In the genomic region with DNA sequence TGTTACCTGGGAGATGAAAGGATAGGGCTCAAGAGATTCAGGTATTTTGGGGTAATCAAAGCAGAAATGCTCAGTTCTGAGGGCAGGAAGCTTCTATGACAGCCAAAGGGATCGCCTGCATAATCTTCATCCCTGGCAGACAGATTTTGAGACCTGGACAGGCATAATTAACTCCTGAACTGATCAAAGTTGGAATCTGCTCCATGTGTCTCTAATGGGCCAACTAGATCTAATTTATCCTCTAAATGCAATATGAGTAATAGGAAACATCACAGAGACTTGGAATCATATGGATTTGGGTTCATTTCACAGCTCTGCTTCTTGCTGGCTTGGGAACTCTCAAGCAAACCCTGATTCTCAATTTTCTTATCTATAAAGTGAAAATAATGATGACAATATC, we compare ENCODE assay signal across 14 cellular contexts. TPM values are rescaled to one million over a fixed set of nuclear protein-coding genes. Genes with fewer than 3 reads are reported as not detected.
DNase-seq lines count a peak whose midpoint lies in the region; ATAC-seq and TF ChIP-seq lines count a peak whose summit lies in the region.
"Had no signal": no experiment of that assay in that cellular context is flagged by ENCODE, and none has a peak within 500 bp of the region (broad histone marks: within the 10 kb centered on the region; RNA-seq: fewer than 3 reads in every experiment).

No MANE protein-coding gene starts in this region.

- no peak overlapping the region for H2BK120ac ChIP-seq in mesenchymal stem cell (ENCODE audit: low read depth, low read length)

- no peak overlapping the region for H3K14ac ChIP-seq in mesenchymal stem cell (ENCODE audit: low read length in 2 of 2)

- TF ChIP-seq CTCF in C4-2B (conservative IDR thresholded peaks at IDR 0.05) (no peak), DND-41 (IDR thresholded peaks at IDR 0.05; ENCODE audit: borderline replicate concordance, extremely low read depth, low read length, poor library complexity, severe bottlenecking) (no peak), VCaP (conservative IDR thresholded peaks at IDR 0.05) (no peak), heart left ventricle (IDR thresholded peaks at IDR 0.05) (no peak)

- H3K27me3 ChIP-seq in DND-41 (ENCODE audit: insufficient read depth, low read length, poor library complexity) (no peaks in the 10 kb centered on the region), mesenchymal stem cell (ENCODE audit: control insufficient read depth in 1 of 2, insufficient read depth in 1 of 2, low read length in 2 of 2) (peaks cover 22 to 56% of the 10 kb centered on the region in 2 experiments), heart left ventricle (peaks cover 0 to 74% (median 23%) of the 10 kb centered on the region in 9 donors)

- H4K91ac ChIP-seq in mesenchymal stem cell (ENCODE audit: low read length), result no peak overlapping the region

- no peak overlapping the region for H2BK15ac ChIP-seq in mesenchymal stem cell (ENCODE audit: low read depth, poor library complexity, severe bottlenecking)

- H2AK5ac ChIP-seq in mesenchymal stem cell (ENCODE audit: low read length, severe bottlenecking), result no peak overlapping the region

- ATAC-seq in DND-41 (ENCODE audit: insufficient read depth, low read depth), result no peak
- no peak for ATAC-seq in heart left ventricle

- H3K79me1 ChIP-seq in mesenchymal stem cell (replicated peaks; ENCODE audit: low read length, poor library complexity, severe bottlenecking), result no peaks in the 10 kb centered on the region

- H3K4me1 ChIP-seq in DND-41 (ENCODE audit: insufficient read depth, low read length), result peaks cover 71% of the 10 kb centered on the region
- peaks cover 26% of the 10 kb centered on the region for H3K4me1 ChIP-seq in mesodermal cell (ENCODE audit: control insufficient read depth, insufficient read depth, low read length, poor library complexity, severe bottlenecking)
- H3K4me1 ChIP-seq in mesenchymal stem cell (ENCODE audit: control insufficient read depth, insufficient read depth, low read depth, low read length), result no peaks in the 10 kb centered on the region
- no peaks in the 10 kb centered on the region for H3K4me1 ChIP-seq in heart left ventricle

- TF ChIP-seq POLR2A in heart left ventricle (IDR thresholded peaks at IDR 0.05), result no peak

- H3K9me3 ChIP-seq in DND-41 (ENCODE audit: insufficient read depth, low read length, severe bottlenecking), result no peaks in the 10 kb centered on the region
- no peaks in the 10 kb centered on the region for H3K9me3 ChIP-seq in mesodermal cell (ENCODE audit: control insufficient read depth, low read length)
- H3K9me3 ChIP-seq in mesenchymal stem cell (ENCODE audit: control insufficient read depth, low read length), result no peaks in the 10 kb centered on the region
- no peaks in the 10 kb centered on the region for H3K9me3 ChIP-seq in heart left ventricle

- H2BK5ac ChIP-seq in mesenchymal stem cell (ENCODE audit: low read depth, low read length, poor library complexity, severe bottlenecking), result no peak overlapping the region

- peaks cover 56% of the 10 kb centered on the region for H3K79me2 ChIP-seq in DND-41 (ENCODE audit: insufficient read depth, low read length)

- peaks cover 10% of the 10 kb centered on the region for H3K36me3 ChIP-seq in DND-41 (ENCODE audit: insufficient read depth, low read length)
- no peaks in the 10 kb centered on the region for H3K36me3 ChIP-seq in mesodermal cell (ENCODE audit: control insufficient read depth, insufficient read depth, low read length)
- H3K36me3 ChIP-seq in mesenchymal stem cell (ENCODE audit: control insufficient read depth in 1 of 2, insufficient read depth in 2 of 2, low read depth in 1 of 2, low read length in 2 of 2), result no peaks in the 10 kb centered on the region
- no peaks in the 10 kb centered on the region for H3K36me3 ChIP-seq in heart left ventricle

- peak overlapping the region; percentile 89 for H3K9ac ChIP-seq in DND-41 (ENCODE audit: low read depth, low read length)
- no peak overlapping the region for H3K9ac ChIP-seq in mesenchymal stem cell (ENCODE audit: low read length)

- 75 to 78% methylated on average over 1 of the region's 1 CpG for WGBS in mesodermal cell (ENCODE audit: insufficient coverage in 2 of 2), 2 experiments
- WGBS in mesenchymal stem cell, result 57% methylated on average over 1 of the region's 1 CpG
- 40 to 64% (median 54%) methylated on average over 1 of the region's 1 CpG for WGBS in heart left ventricle, 4 donors

- H2AFZ ChIP-seq in DND-41 (ENCODE audit: low read depth, low read length), result no peak overlapping the region
- H2AFZ ChIP-seq in mesenchymal stem cell (ENCODE audit: low read depth, low read length), result no peak overlapping the region

- no peak overlapping the region for H3K23ac ChIP-seq in mesenchymal stem cell (ENCODE audit: low read length in 2 of 2)

- H3K4me3 ChIP-seq in DND-41 (ENCODE audit: low read depth in 1 of 2, low read length in 2 of 2), result peak overlapping the region; percentile 32 to 64
- H3K4me3 ChIP-seq in mesodermal cell (ENCODE audit: extremely low read depth, insufficient read depth, low read length, poor library complexity, severe bottlenecking), result no peak overlapping the region
- no peak overlapping the region for H3K4me3 ChIP-seq in mesenchymal stem cell (ENCODE audit: insufficient read depth in 1 of 2, low read depth in 1 of 2, low read length in 2 of 2)
- H3K4me3 ChIP-seq in heart left ventricle, result no peak overlapping the region

- intact Hi-C loops in heart left ventricle (cut with DNase I), result loop anchor here in 2 of 10 donors (10.0 kb wide), 1 partner anchor 179 kb away; no protein-coding TSS in a partner anchor

- H3K4ac ChIP-seq in mesenchymal stem cell (ENCODE audit: low read depth in 1 of 2, low read length in 2 of 2), result no peak overlapping the region

- no peak overlapping the region for H3K18ac ChIP-seq in mesenchymal stem cell (ENCODE audit: low read depth in 1 of 2, low read length in 2 of 2)

- DNase-seq in DND-41, result no peak
- no peak for DNase-seq in SIG-M5 treated with dmso at 0.1 percent for 504 hours (lab: John Stamatoyannopoulos, UW; ENCODE audit: unreplicated experiment)
- no peak for DNase-seq in mesenchymal stem cell
- no peak for DNase-seq in heart left ventricle
- DNase-seq: activated CD4-positive, alpha-beta T cell treated with anti-CD3 and anti-CD28 coated beads, Interleukin-2, amount 50 U/mL, for 48 hours; H7; Kasumi-1; NCI-H1105 treated with DMSO at 0.1 percent for 48 hours; NCI-H2107; stimulated activated CD4-positive, alpha-beta T cell treated with anti-CD3 and anti-CD28 coated beads, Interleukin-2, amount 100 ng/mL, for 24 hours had no signal

- H4K20me1 ChIP-seq in DND-41 (ENCODE audit: insufficient read depth, low read length), result no peaks in the 10 kb centered on the region

- peak overlapping the region; percentile 47; the same call in 1 of the 2 replicates for H3K27ac ChIP-seq in C4-2B
- peak overlapping the region; percentile 99 for H3K27ac ChIP-seq in DND-41 (ENCODE audit: low read length)
- peak overlapping the region; percentile 53 for H3K27ac ChIP-seq in VCaP
- peak overlapping the region; percentile 37 for H3K27ac ChIP-seq in mesodermal cell (ENCODE audit: low read depth, low read length, severe bottlenecking)
- H3K27ac ChIP-seq in mesenchymal stem cell (ENCODE audit: low read length, poor library complexity, severe bottlenecking), result no peak overlapping the region
- no peak overlapping the region for H3K27ac ChIP-seq in heart left ventricle

- no peak overlapping the region for H4K8ac ChIP-seq in mesenchymal stem cell (ENCODE audit: low read length)

- H3K4me2 ChIP-seq in DND-41 (ENCODE audit: insufficient read depth, low read length) (peak overlapping the region; percentile 81), mesenchymal stem cell (ENCODE audit: low read length, poor library complexity, severe bottlenecking) (no peak overlapping the region)

- no peak overlapping the region for H2BK12ac ChIP-seq in mesenchymal stem cell (ENCODE audit: low read length in 2 of 2)

RNA-seq across cellular contexts. Expression of a gene that starts 41.2 kb away (rescaled TPM):
- 15.5 TPM for polyA plus RNA-seq in mesodermal cell (2013, experiment 1 of 2)
- polyA plus RNA-seq in mesodermal cell (2013, experiment 2 of 2), result 13.9 TPM
- 0.33 TPM for polyA plus RNA-seq in mesenchymal stem cell (2013, experiment 1 of 2)
- 0.67 TPM for polyA plus RNA-seq in mesenchymal stem cell (2013, experiment 2 of 2)
- 10 to 100 TPM in 1 of 9 donors, 1 to 10 TPM in 8; 1.5 to 20.3 (median 3.3) TPM for total RNA-seq in heart left ventricle
- polyA plus RNA-seq in heart left ventricle, result 1 to 10 TPM; 1.6 to 4.2 TPM

RNA-seq across cellular contexts. Expression of a gene that starts 42.9 kb away (rescaled TPM):
- polyA plus RNA-seq in mesodermal cell (2013, experiment 1 of 2), result not detected
- polyA plus RNA-seq in mesodermal cell (2013, experiment 2 of 2), result not detected
- polyA plus RNA-seq in mesenchymal stem cell (2013, experiment 1 of 2), result not detected
- polyA plus RNA-seq in mesenchymal stem cell (2013, experiment 2 of 2), result not detected
- total RNA-seq in heart left ventricle, result 1 to 10 TPM in 5 of 9 donors, not detected in 4; 2.2 to 8.4 (median 6.1) TPM
- polyA plus RNA-seq in heart left ventricle, result 1 to 10 TPM in 1 of 2 donors, not detected in 1; 1.0 TPM
- total RNA-seq: SK-MEL-5 had no signal

Comparison
In these comparisons a context has a peak if more than half of its experiments do, and no peak if none do; other contexts are left out.
1. H3K27ac ChIP-seq: peak in C4-2B (single experiment), DND-41 (single experiment), VCaP (single experiment) and mesodermal cell (single experiment); none in mesenchymal stem cell (single experiment) and heart left ventricle (0 of 12).
2. H3K4me3 ChIP-seq: peak in DND-41 (2 of 2); none in mesodermal cell (single experiment), mesenchymal stem cell (0 of 2) and heart left ventricle (0 of 12).